14 cellular contexts compared by ENCODE assay signal in the genomic region with DNA sequence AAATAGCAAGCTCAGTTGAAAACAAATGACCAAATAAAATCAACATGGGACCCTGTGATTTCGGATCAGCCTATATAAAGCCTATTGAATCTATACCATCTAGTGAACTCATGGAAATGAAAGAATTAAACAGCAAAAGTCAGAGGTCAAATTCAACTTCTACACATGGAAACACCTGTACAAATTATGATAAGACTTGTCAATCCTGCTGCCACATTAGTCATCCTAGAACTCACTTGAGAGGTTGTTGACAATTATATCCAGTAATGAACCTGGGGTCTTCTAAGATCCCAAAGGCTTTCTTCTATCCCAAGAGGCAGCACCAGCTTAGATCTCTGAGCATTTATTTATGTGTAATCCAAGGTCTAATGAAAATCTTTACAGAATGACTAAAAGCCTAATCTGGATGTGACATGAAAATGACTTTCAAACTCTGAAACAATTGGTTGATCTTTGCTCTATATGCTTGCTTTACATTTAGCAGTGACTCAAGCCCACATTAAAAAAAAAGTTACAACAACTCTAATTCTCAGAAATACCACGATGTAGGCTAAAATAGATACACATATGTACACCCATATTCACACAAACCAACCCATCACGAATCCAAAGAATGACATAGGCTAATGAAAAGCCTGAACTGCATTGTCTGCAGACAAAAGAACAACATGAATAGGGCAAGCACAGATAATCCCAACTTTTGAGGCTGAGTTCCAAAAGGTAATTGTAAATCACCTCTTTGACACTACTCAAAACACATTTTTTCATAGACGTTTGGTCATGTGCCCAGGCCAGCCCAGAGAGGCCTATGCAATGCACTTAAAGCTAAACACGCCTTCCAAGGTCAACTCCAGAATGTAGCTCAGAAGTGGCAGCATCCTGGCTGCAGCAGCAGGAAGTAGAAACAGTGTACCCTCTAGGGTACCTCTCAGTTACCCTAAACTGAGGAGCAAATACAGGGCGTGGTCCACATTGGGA. TPM values are rescaled to one million over a fixed set of nuclear protein-coding genes. Genes with fewer than 3 reads are reported as not detected.
A peak's percentile ranks its signal among the peaks of the same experiment; 100 is the strongest.
DNase-seq lines count a peak whose midpoint lies in the region; ATAC-seq, FAIRE-seq and TF ChIP-seq lines count a peak whose summit lies in the region.
"Had no signal": no experiment of that assay in that cellular context is flagged by ENCODE, and none has a peak within 500 bp of the region (broad histone marks: within the 10 kb centered on the region; RNA-seq: fewer than 3 reads in every experiment).

No MANE protein-coding gene starts in this region.

- in situ Hi-C loops in K562 (cut with MboI) = no loop called here

- POLR2A ChIA-PET in K562 (lab: Yijun Ruan, JAX) = interaction anchor here (0.5 to 1.5 kb wide), 4 partner anchors 11 to 47 kb away, joined by 3 to 4 read pairs (median 4); no protein-coding TSS in a partner anchor

- TF ChIP-seq EP300 in K562 (IDR thresholded peaks at IDR 0.05; ENCODE audit: low read length) = peak; percentile 69; the same call in 1 of the 2 replicates

- no peaks in the 10 kb centered on the region for H3K27me3 ChIP-seq in K562 (ENCODE audit: control insufficient read depth in 2 of 2, insufficient read depth in 2 of 2, low read length in 2 of 2)

- no peak for TF ChIP-seq POLR2A in K562 (conservative IDR thresholded peaks at IDR 0.05)

- no peaks in the 10 kb centered on the region for H4K20me1 ChIP-seq in K562 (replicated peaks; ENCODE audit: control insufficient read depth, insufficient read depth, low read length)

- no peaks in the 10 kb centered on the region for H3K9me3 ChIP-seq in K562 (replicated peaks; ENCODE audit: control insufficient read depth, insufficient read depth, low read depth, low read length)

- FAIRE-seq in K562 (lab: Jason Lieb, UNC) = no peak

- H3K4me2 ChIP-seq in K562 (ENCODE audit: insufficient read depth, low read length) = peak overlapping the region; percentile 13; the same call in 1 of the 2 replicates

- intact Hi-C loops in activated naive CD4-positive, alpha-beta T cell treated with anti-CD3 and anti-CD28 coated beads for 36 hours (cut with micrococcal nuclease) = loop anchor here (1.0 kb wide), 1 partner anchor 14 kb away; no protein-coding TSS in a partner anchor
- intact Hi-C loops in K562 (cut with micrococcal nuclease) = no loop called here

- peak overlapping the region; percentile 19; the same call in 2 of the 3 replicates for H3K27ac ChIP-seq in K562 (ENCODE audit: extremely low read depth, low read depth, low read length)

- WGBS in K562 (ENCODE audit: insufficient coverage, low coverage, missing lambda C conversion rate) = 14% methylated on average over 6 of the region's 6 CpGs

- no peak overlapping the region for H3K4me3 ChIP-seq in K562

- H2AFZ ChIP-seq in K562 (ENCODE audit: low read depth, low read length) = no peak overlapping the region

- H3K4me3 Mint-ChIP-seq in activated naive CD4-positive, alpha-beta T cell treated with anti-CD3 and anti-CD28 coated beads for 36 hours = no peak overlapping the region
- H3K4me3 Mint-ChIP-seq in stimulated activated naive CD8-positive, alpha-beta T cell treated with anti-CD3 and anti-CD28 coated beads, Interleukin-15, Interleukin-2, amounts not matched to agents 100 ng/mL and 50 ng/mL, for 24 hours = peak overlapping the region; percentile 54
- no peak overlapping the region for H3K4me3 Mint-ChIP-seq in endothelial cell (ENCODE audit: unreplicated experiment)
- H3K4me3 Mint-ChIP-seq: B cell had no signal

- 0 out of 4 replicates have a peak overlapping the region, but pooled peaks of 1 of the 2 experiments have one; percentile 7 for H3K9ac ChIP-seq in K562 (ENCODE audit: insufficient read depth in 1 of 2, low read depth in 2 of 2, low read length in 2 of 2)

- H3K4me1 Mint-ChIP-seq in activated naive CD4-positive, alpha-beta T cell treated with anti-CD3 and anti-CD28 coated beads for 36 hours (ENCODE audit: low read depth) = peaks cover 73% of the 10 kb centered on the region
- H3K4me1 Mint-ChIP-seq in stimulated activated naive CD8-positive, alpha-beta T cell treated with anti-CD3 and anti-CD28 coated beads, Interleukin-15, Interleukin-2, amounts not matched to agents 100 ng/mL and 50 ng/mL, for 24 hours (ENCODE audit: low read depth) = no peaks in the 10 kb centered on the region
- no peaks in the 10 kb centered on the region for H3K4me1 Mint-ChIP-seq in endothelial cell (ENCODE audit: unreplicated experiment)

- TF ChIP-seq CTCF in K562 (IDR thresholded peaks at IDR 0.05 in 2 of 3, conservative IDR thresholded peaks at IDR 0.05 in 1 of 3; ENCODE audit: insufficient read depth in 2 of 3, low read depth in 1 of 3, low read length in 3 of 3) (no peak), endothelial cell (IDR thresholded peaks at IDR 0.05; ENCODE audit: unreplicated experiment) (no peak)

- 0 out of 3 replicates have a peak, but pooled peaks cover 3% of the 10 kb centered on the region for H3K36me3 ChIP-seq in K562 (ENCODE audit: control insufficient read depth, insufficient read depth, low read length)

- no peaks in the 10 kb centered on the region for H3K27me3 Mint-ChIP-seq in activated naive CD4-positive, alpha-beta T cell treated with anti-CD3 and anti-CD28 coated beads for 36 hours (ENCODE audit: low read depth)
- H3K27me3 Mint-ChIP-seq in stimulated activated naive CD8-positive, alpha-beta T cell treated with anti-CD3 and anti-CD28 coated beads, Interleukin-15, Interleukin-2, amounts not matched to agents 100 ng/mL and 50 ng/mL, for 24 hours = no peaks in the 10 kb centered on the region
- H3K27me3 Mint-ChIP-seq in endothelial cell (ENCODE audit: unreplicated experiment) = no peaks in the 10 kb centered on the region
- H3K27me3 Mint-ChIP-seq: B cell, progenitor cell of endocrine pancreas had no signal

- peak; percentile 23 for ATAC-seq in K562
- no peak for ATAC-seq in HG03442 (IDR thresholded peaks at IDR 0.05; ENCODE audit: unreplicated experiment)
- ATAC-seq: Panc1 had no signal

- CTCF ChIA-PET in activated naive CD4-positive, alpha-beta T cell treated with anti-CD3 and anti-CD28 coated beads for 36 hours (lab: Charles Lee) = no interaction called here
- CTCF ChIA-PET in K562 (lab: Yijun Ruan, JAX; ENCODE audit: low intra/inter-chr PET ratio) = no interaction called here

- peaks cover 98% of the 10 kb centered on the region for H3K79me2 ChIP-seq in K562 (ENCODE audit: control insufficient read depth, insufficient read depth, low read length)

- no peak for DNase-seq in activated naive CD4-positive, alpha-beta T cell treated with anti-CD3 and anti-CD28 coated beads for 36 hours
- DNase-seq in activated naive CD4-positive, alpha-beta T cell treated with Interleukin-2 at 50 U/mL for 16 hours = no peak
- DNase-seq in NCI-H226 (peak; percentile 73), K562 (ENCODE audit: extremely low read depth in 1 of 4, low spot score in 3 of 4) (peak; percentile 27 to 63 (median 59)), endothelial cell (ENCODE audit: low spot score) (no peak), NCI-H1436 (lab: John Stamatoyannopoulos, UW) (no peak)
- DNase-seq: HCEC 1CT, NCI-H1417 treated with DMSO at 0.1 percent for 48 hours, trophoblast cell had no signal

- no peaks in the 10 kb centered on the region for H3K9me3 Mint-ChIP-seq in activated naive CD4-positive, alpha-beta T cell treated with anti-CD3 and anti-CD28 coated beads for 36 hours
- no peaks in the 10 kb centered on the region for H3K9me3 Mint-ChIP-seq in stimulated activated naive CD8-positive, alpha-beta T cell treated with anti-CD3 and anti-CD28 coated beads, Interleukin-15, Interleukin-2, amounts not matched to agents 100 ng/mL and 50 ng/mL, for 24 hours
- no peaks in the 10 kb centered on the region for H3K9me3 Mint-ChIP-seq in endothelial cell (ENCODE audit: unreplicated experiment)

- H3K36me3 Mint-ChIP-seq in activated naive CD4-positive, alpha-beta T cell treated with anti-CD3 and anti-CD28 coated beads for 36 hours (ENCODE audit: low read depth) = peaks cover 3% of the 10 kb centered on the region
- H3K36me3 Mint-ChIP-seq in stimulated activated naive CD8-positive, alpha-beta T cell treated with anti-CD3 and anti-CD28 coated beads, Interleukin-15, Interleukin-2, amounts not matched to agents 100 ng/mL and 50 ng/mL, for 24 hours (ENCODE audit: low read depth) = peaks cover 10% of the 10 kb centered on the region
- H3K36me3 Mint-ChIP-seq in endothelial cell (ENCODE audit: low read depth, unreplicated experiment) = no peaks in the 10 kb centered on the region

- peaks cover 18 to 72% of the 10 kb centered on the region in 2 experiments for H3K4me1 ChIP-seq in K562 (replicated peaks in 1 of 2; ENCODE audit: control insufficient read depth in 2 of 2, insufficient read depth in 2 of 2, low read length in 2 of 2)

- no peaks in the 10 kb centered on the region for H3K9me1 ChIP-seq in K562 (ENCODE audit: control insufficient read depth, insufficient read depth, low read length)

- no TSS peak for BruUV-seq in K562 (replicated peaks; lab: Mats Ljungman, UMichigan)

- TF ChIP-seq RAD21 in K562 (CRISPR knock-in tag; conservative IDR thresholded peaks at IDR 0.05 in 1 of 2, IDR thresholded peaks at IDR 0.05 in 1 of 2) = no peak; a peak in 1 of 4 replicates

- peak overlapping the region; percentile 74 for H3K27ac Mint-ChIP-seq in activated naive CD4-positive, alpha-beta T cell treated with anti-CD3 and anti-CD28 coated beads for 36 hours
- peak overlapping the region; percentile 89 for H3K27ac Mint-ChIP-seq in stimulated activated naive CD8-positive, alpha-beta T cell treated with anti-CD3 and anti-CD28 coated beads, Interleukin-15, Interleukin-2, amounts not matched to agents 100 ng/mL and 50 ng/mL, for 24 hours
- no peak overlapping the region for H3K27ac Mint-ChIP-seq in endothelial cell (ENCODE audit: unreplicated experiment)
- H3K27ac Mint-ChIP-seq: B cell, progenitor cell of endocrine pancreas had no signal

RNA-seq across cellular contexts. Expression of gene OSBPL3, which starts 59.0 kb away (rescaled TPM):
- total RNA-seq in activated naive CD4-positive, alpha-beta T cell treated with anti-CD3 and anti-CD28 coated beads for 36 hours = 10 to 100 TPM; 25.1 to 27.9 TPM
- 124 and 131 TPM in 2 replicates for total RNA-seq in K562 (2011; cell fraction: chromatin; rRNA removed; ENCODE audit: low replicate concordance)
- total RNA-seq in K562 (2011; cell fraction: nucleolus; rRNA removed) = 33.5 and 46.1 TPM in 2 replicates
- total RNA-seq in K562 (2011; cell fraction: nucleoplasm; rRNA removed) = 48.8 and 79.4 TPM in 2 replicates
- total RNA-seq in K562 (2014; rRNA removed) (16.3 and 22.1 TPM in 2 replicates), K562 (2014; rRNA removed; fragmentation: Illumina TruSeq; extraction: Trizol) (33.4 and 39.0 TPM in 2 replicates), K562 (2015; rRNA removed; fragmentation: Illumina TruSeq; extraction: Trizol) (25.4 and 26.5 TPM in 2 replicates), K562 (2021) (35.0 and 37.2 TPM in 2 replicates), endothelial cell (ENCODE audit: unreplicated experiment) (3.1 TPM)
- polyA plus RNA-seq in K562 (2011; rRNA removed) (23.8 and 34.0 TPM in 2 replicates), K562 (2014; fragmentation: Illumina TruSeq; extraction: Trizol) (24.9 and 29.9 TPM in 2 replicates), K562 (2014; fragmentation: Nextera tagmentation; extraction: Ambion mirVana) (1 to 10 TPM; 4.8 to 6.8 TPM), K562 (2014; rRNA removed) (20.3 and 21.2 TPM in 2 replicates)
- 7.9 and 9.7 TPM in 2 replicates for polyA plus RNA-seq in K562 (2011; cell fraction: cytosol; rRNA removed)
- polyA plus RNA-seq in K562 (2011; cell fraction: nucleus; rRNA removed) = 50.5 and 63.2 TPM in 2 replicates
- 13.1 and 17.7 TPM in 2 replicates for polyA plus RNA-seq in K562 (2012)
- 70.4 and 71.2 TPM in 2 replicates for polyA minus RNA-seq in K562 (2011; rRNA and poly(A)+ RNA removed)
- polyA minus RNA-seq in K562 (2011; cell fraction: cytosol; rRNA and poly(A)+ RNA removed) = 20.3 and 33.0 TPM in 2 replicates
- polyA minus RNA-seq in K562 (2011; cell fraction: nucleus; rRNA and poly(A)+ RNA removed) = 46.0 and 48.3 TPM in 2 replicates

Comparison
In these comparisons a context has a peak if more than half of its experiments do, and no peak if none do; other contexts are left out.
1. DNase-seq: peak in NCI-H226 (single experiment) and K562 (4 of 4); none in activated naive CD4-positive, alpha-beta T cell treated with anti-CD3 and anti-CD28 coated beads for 36 hours (single experiment), activated naive CD4-positive, alpha-beta T cell treated with Interleukin-2 at 50 U/mL for 16 hours (single experiment), endothelial cell (single experiment) and NCI-H1436 (single experiment).